ENCODE assay signal across 1 cellular context in the genomic region with DNA sequence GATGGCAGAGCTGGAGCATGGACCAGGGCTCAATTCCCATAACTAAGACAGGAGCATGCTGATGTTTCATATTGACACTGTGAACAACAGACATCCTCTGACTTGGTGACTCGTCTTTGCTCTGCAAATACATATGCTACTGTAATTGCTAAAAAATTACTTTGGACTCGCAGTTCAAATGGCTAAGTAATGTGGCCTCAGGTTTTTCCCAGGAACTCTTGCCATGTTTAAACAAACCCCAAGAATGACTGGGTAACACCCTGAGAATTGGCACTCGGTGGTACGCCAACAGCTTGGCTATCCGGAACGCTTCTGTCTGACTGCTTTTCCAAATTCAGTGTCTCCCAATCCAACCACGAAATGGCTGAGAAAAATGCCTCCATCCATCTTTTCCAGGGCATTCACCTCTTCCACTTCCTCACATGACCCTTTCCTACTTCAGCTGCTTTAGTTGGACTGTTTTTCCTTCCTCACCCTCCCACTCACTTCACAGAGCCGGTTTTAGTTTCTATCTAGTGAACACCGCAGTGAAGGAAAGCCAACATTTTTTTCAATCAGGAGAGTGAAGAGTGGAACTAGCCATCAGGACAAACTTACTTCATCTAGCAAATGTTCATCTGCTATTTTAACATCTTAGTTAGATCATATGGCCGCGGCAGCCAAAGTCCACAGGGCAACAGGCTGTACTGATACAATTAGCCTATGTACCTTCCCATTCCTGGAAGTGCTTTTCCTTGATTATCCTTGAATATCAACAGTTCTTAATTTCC.
TF ChIP-seq lines count a peak whose summit lies in the region.

No MANE protein-coding gene starts in this region.

TF ChIP-seq in GM23338, 12 proteins besides CTCF, POLR2A, EP300 and RAD21 (continued from another document):
- TF ChIP-seq, protein P1, sequence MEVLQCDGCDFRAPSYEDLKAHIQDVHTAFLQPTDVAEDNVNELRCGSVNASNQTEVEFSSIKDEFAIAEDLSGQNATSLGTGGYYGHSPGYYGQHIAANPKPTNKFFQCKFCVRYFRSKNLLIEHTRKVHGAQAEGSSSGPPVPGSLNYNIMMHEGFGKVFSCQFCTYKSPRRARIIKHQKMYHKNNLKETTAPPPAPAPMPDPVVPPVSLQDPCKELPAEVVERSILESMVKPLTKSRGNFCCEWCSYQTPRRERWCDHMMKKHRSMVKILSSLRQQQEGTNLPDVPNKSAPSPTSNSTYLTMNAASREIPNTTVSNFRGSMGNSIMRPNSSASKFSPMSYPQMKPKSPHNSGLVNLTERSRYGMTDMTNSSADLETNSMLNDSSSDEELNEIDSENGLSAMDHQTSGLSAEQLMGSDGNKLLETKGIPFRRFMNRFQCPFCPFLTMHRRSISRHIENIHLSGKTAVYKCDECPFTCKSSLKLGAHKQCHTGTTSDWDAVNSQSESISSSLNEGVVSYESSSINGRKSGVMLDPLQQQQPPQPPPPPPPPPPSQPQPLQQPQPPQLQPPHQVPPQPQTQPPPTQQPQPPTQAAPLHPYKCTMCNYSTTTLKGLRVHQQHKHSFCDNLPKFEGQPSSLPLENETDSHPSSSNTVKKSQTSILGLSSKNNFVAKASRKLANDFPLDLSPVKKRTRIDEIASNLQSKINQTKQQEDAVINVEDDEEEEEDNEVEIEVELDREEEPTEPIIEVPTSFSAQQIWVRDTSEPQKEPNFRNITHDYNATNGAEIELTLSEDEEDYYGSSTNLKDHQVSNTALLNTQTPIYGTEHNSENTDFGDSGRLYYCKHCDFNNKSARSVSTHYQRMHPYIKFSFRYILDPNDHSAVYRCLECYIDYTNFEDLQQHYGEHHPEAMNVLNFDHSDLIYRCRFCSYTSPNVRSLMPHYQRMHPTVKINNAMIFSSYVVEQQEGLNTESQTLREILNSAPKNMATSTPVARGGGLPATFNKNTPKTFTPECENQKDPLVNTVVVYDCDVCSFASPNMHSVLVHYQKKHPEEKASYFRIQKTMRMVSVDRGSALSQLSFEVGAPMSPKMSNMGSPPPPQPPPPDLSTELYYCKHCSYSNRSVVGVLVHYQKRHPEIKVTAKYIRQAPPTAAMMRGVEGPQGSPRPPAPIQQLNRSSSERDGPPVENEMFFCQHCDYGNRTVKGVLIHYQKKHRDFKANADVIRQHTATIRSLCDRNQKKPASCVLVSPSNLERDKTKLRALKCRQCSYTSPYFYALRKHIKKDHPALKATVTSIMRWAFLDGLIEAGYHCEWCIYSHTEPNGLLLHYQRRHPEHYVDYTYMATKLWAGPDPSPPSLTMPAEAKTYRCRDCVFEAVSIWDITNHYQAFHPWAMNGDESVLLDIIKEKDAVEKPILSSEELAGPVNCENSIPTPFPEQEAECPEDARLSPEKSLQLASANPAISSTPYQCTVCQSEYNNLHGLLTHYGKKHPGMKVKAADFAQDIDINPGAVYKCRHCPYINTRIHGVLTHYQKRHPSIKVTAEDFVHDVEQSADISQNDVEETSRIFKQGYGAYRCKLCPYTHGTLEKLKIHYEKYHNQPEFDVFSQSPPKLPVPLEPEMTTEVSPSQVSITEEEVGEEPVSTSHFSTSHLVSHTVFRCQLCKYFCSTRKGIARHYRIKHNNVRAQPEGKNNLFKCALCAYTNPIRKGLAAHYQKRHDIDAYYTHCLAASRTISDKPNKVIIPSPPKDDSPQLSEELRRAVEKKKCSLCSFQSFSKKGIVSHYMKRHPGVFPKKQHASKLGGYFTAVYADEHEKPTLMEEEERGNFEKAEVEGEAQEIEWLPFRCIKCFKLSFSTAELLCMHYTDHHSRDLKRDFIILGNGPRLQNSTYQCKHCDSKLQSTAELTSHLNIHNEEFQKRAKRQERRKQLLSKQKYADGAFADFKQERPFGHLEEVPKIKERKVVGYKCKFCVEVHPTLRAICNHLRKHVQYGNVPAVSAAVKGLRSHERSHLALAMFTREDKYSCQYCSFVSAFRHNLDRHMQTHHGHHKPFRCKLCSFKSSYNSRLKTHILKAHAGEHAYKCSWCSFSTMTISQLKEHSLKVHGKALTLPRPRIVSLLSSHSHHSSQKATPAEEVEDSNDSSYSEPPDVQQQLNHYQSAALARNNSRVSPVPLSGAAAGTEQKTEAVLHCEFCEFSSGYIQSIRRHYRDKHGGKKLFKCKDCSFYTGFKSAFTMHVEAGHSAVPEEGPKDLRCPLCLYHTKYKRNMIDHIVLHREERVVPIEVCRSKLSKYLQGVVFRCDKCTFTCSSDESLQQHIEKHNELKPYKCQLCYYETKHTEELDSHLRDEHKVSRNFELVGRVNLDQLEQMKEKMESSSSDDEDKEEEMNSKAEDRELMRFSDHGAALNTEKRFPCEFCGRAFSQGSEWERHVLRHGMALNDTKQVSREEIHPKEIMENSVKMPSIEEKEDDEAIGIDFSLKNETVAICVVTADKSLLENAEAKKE (CRISPR knock-in tag; IDR thresholded peaks at IDR 0.05) = no peak
- TF ChIP-seq EZH2 (IDR thresholded peaks at IDR 0.05; ENCODE audit: low read depth, unreplicated experiment) (no peak), ZNF114 (CRISPR knock-in tag; IDR thresholded peaks at IDR 0.05) (no peak)
TF ChIP-seq in GM23338: peak in this region for 0.
